In genomic region chr2:172456002-172456401, GRCh38 we compare ENCODE assay signal across 15 cellular contexts. TPM values are rescaled to one million over a fixed set of nuclear protein-coding genes. Genes with fewer than 3 reads are reported as not detected.
DNase-seq lines count a peak whose midpoint lies in the region; ATAC-seq and TF ChIP-seq lines count a peak whose summit lies in the region.
"Had no signal": no experiment of that assay in that cellular context is flagged by ENCODE, and none has a peak within 500 bp of the region (broad histone marks: within the 10 kb centered on the region; RNA-seq: fewer than 3 reads in every experiment).

No MANE protein-coding gene starts in this region.

- H3K4me1 ChIP-seq in HUES48 (ENCODE audit: control insufficient read depth, insufficient read depth, low read length) (peaks cover 48% of the 10 kb centered on the region), mammary epithelial cell (ENCODE audit: insufficient read depth, low read length) (peaks cover 79% of the 10 kb centered on the region), mucosa of descending colon (ENCODE audit: low read depth) (peaks cover 39% of the 10 kb centered on the region)

- WGBS in mammary epithelial cell (ENCODE audit: low coverage, missing lambda C conversion rate): 89% methylated on average over 1 of the region's 4 CpGs

- CTCF ChIA-PET in CD4-positive, alpha-beta T cell (lab: Charles Lee): interaction anchor here (0.8 to 11.3 kb wide), 4 partner anchors 11 to 50 kb away, joined by 3 to 282 read pairs (median 95); partner anchors contain the start of gene ITGA6
- CTCF ChIA-PET in mammary epithelial cell (lab: Charles Lee; ENCODE audit: low non-redundant PET): interaction anchor here (0.6 kb wide), 1 partner anchor 299 kb away, joined by 3 read pairs; no protein-coding TSS in a partner anchor

- H3K27me3 Mint-ChIP-seq in CD4-positive, alpha-beta T cell: no peaks in the 10 kb centered on the region

- no peak overlapping the region for H3K4me3 ChIP-seq in HUES48 (ENCODE audit: low read depth, low read length)
- H3K4me3 ChIP-seq in mammary epithelial cell (replicated peaks in 1 of 3; ENCODE audit: insufficient read depth in 1 of 3, low read depth in 2 of 3, low read length in 3 of 3): no peak overlapping the region
- H3K4me3 ChIP-seq in mucosa of descending colon: no peak overlapping the region
- H3K4me3 ChIP-seq: testis had no signal

- H3K36me3 ChIP-seq in HUES48 (ENCODE audit: control insufficient read depth, insufficient read depth, low read length): no peaks in the 10 kb centered on the region
- peaks cover 12% of the 10 kb centered on the region for H3K36me3 ChIP-seq in mammary epithelial cell (ENCODE audit: insufficient read depth, low read length)
- H3K36me3 ChIP-seq in mucosa of descending colon (ENCODE audit: low read depth): no peaks in the 10 kb centered on the region

- POLR2A ChIA-PET in CD4-positive, alpha-beta T cell (lab: Charles Lee): interaction anchor here (1.2 to 2.0 kb wide), 7 partner anchors 10 to 28 kb away, joined by 3 to 8 read pairs (median 5); partner anchors contain the start of gene ITGA6

- no peak for DNase-seq in CD4-positive, alpha-beta T cell
- DNase-seq in mammary epithelial cell: no peak
- peak in 2 of 3 donors; percentile 53 to 55 for DNase-seq in mucosa of descending colon
- DNase-seq in NCI-H1092 treated with DMSO at 0.1 percent for 48 hours (lab: John Stamatoyannopoulos, UW): no peak
- no peak for DNase-seq in GDM1 (lab: John Stamatoyannopoulos, UW)
- DNase-seq: activated CD8-positive, alpha-beta memory T cell treated with anti-CD3 and anti-CD28 coated beads, Interleukin-2, amount 50 U/mL, for 48 hours; kidney glomerular epithelial cell; NCI-H2081; testis had no signal

- dilution Hi-C loops in mammary epithelial cell (cut with HindIII; ENCODE audit: low sequenced_read_pairs): no loop called here

- no peak overlapping the region for H3K4me3 Mint-ChIP-seq in CD4-positive, alpha-beta T cell
- H3K4me3 Mint-ChIP-seq: dendritic cell treated with granulocyte-macrophage colony-stimulating factor and Interleukin-4, amounts not matched to agents 40 ng/mL and 50 ng/mL, for 4 days; neural crest cell had no signal

- no peaks in the 10 kb centered on the region for H3K9me3 ChIP-seq in CD4-positive, alpha-beta T cell (ENCODE audit: control insufficient read depth, low read length)
- H3K9me3 ChIP-seq in HUES48 (ENCODE audit: control insufficient read depth, insufficient read depth, low read length): no peaks in the 10 kb centered on the region
- H3K9me3 ChIP-seq in mammary epithelial cell (replicated peaks; ENCODE audit: insufficient read depth, low read length): no peaks in the 10 kb centered on the region
- no peaks in the 10 kb centered on the region for H3K9me3 ChIP-seq in mucosa of descending colon
- H3K9me3 ChIP-seq: Caco-2, testis had no signal

- in situ Hi-C loops in mammary epithelial cell (cut with MboI; ENCODE audit: low sequenced_read_pairs in 2 of 2): loop anchor here in 1 of 2 donors (5.0 to 25.0 kb wide), 2 partner anchors 279 to 744 kb away; no protein-coding TSS in a partner anchor

- H2AFZ ChIP-seq in mammary epithelial cell (ENCODE audit: low read depth, low read length): no peak overlapping the region

- H3K4me2 ChIP-seq in mammary epithelial cell (ENCODE audit: insufficient read depth, low read depth, low read length): peak overlapping the region; percentile 0

- H3K4me1 Mint-ChIP-seq in CD4-positive, alpha-beta T cell (ENCODE audit: low read depth): peaks cover 90% of the 10 kb centered on the region

- intact Hi-C loops in CD4-positive, alpha-beta T cell (cut with DNase I, micrococcal nuclease): no loop called here
- intact Hi-C loops in mammary epithelial cell (cut with micrococcal nuclease): no loop called here
- intact Hi-C loops in mucosa of descending colon (cut with DNase I, micrococcal nuclease): no loop called here

- H3K79me2 ChIP-seq in mammary epithelial cell (ENCODE audit: insufficient read depth, low read length): peaks cover 99% of the 10 kb centered on the region

- no peaks in the 10 kb centered on the region for H3K27me3 ChIP-seq in CD4-positive, alpha-beta T cell (ENCODE audit: control insufficient read depth, insufficient read depth, low read length)
- no peaks in the 10 kb centered on the region for H3K27me3 ChIP-seq in HUES48 (ENCODE audit: control insufficient read depth, insufficient read depth, low read length)
- no peaks in the 10 kb centered on the region for H3K27me3 ChIP-seq in mammary epithelial cell (ENCODE audit: insufficient read depth, low read length)
- H3K27me3 ChIP-seq: testis had no signal

- H3K9me3 Mint-ChIP-seq in CD4-positive, alpha-beta T cell: no peaks in the 10 kb centered on the region
- H3K9me3 Mint-ChIP-seq: dendritic cell treated with granulocyte-macrophage colony-stimulating factor and Interleukin-4, amounts not matched to agents 40 ng/mL and 50 ng/mL, for 4 days; neural crest cell had no signal

- ATAC-seq in CD4-positive, alpha-beta T cell (ENCODE audit: poor library complexity): no peak
- peak; percentile 86 for ATAC-seq in mucosa of descending colon
- no peak for ATAC-seq in HG03439 (IDR thresholded peaks at IDR 0.05; ENCODE audit: unreplicated experiment)
- ATAC-seq in GM19351 (IDR thresholded peaks at IDR 0.05; ENCODE audit: unreplicated experiment): no peak

- H3K36me3 Mint-ChIP-seq in CD4-positive, alpha-beta T cell (ENCODE audit: low read depth): peaks cover 37% of the 10 kb centered on the region

- peak overlapping the region; percentile 93 for H3K27ac Mint-ChIP-seq in CD4-positive, alpha-beta T cell
- H3K27ac Mint-ChIP-seq: dendritic cell treated with granulocyte-macrophage colony-stimulating factor and Interleukin-4, amounts not matched to agents 40 ng/mL and 50 ng/mL, for 4 days had no signal

- no peak overlapping the region for H3K9ac ChIP-seq in HUES48 (ENCODE audit: low read depth, low read length)
- peak overlapping the region; percentile 12 for H3K9ac ChIP-seq in mammary epithelial cell (ENCODE audit: insufficient read depth, low read length)

- no peak for TF ChIP-seq CTCF in CD4-positive, alpha-beta T cell (IDR thresholded peaks at IDR 0.05)
- TF ChIP-seq CTCF in mammary epithelial cell (conservative IDR thresholded peaks at IDR 0.05 in 1 of 2, IDR thresholded peaks at IDR 0.05 in 1 of 2; ENCODE audit: extremely low read depth in 1 of 2, insufficient read depth in 1 of 2, low read depth in 1 of 2, low read length in 2 of 2) (peak; percentile 9 to 28), mucosa of descending colon (IDR thresholded peaks at IDR 0.05) (no peak)

- no peaks in the 10 kb centered on the region for H4K20me1 ChIP-seq in mammary epithelial cell (ENCODE audit: insufficient read depth, low read length)

- H3K27ac ChIP-seq in CD4-positive, alpha-beta T cell (ENCODE audit: low read depth, low read length): no peak overlapping the region
- H3K27ac ChIP-seq in HUES48 (ENCODE audit: low read depth, low read length) (peak overlapping the region; percentile 21), mammary epithelial cell (ENCODE audit: insufficient read depth, low read depth, low read length) (peak overlapping the region; percentile 69)
- H3K27ac ChIP-seq: testis had no signal

- BruUV-seq in mammary epithelial cell (replicated peaks; lab: Mats Ljungman, UMichigan): no TSS peak

RNA-seq across cellular contexts. Expression of gene ITGA6, which starts 28.6 kb away (rescaled TPM):
- 10 to 100 TPM; 53.5 to 58.0 TPM for total RNA-seq in CD4-positive, alpha-beta T cell
- 100 to 1,000 TPM; 562 to 887 TPM for total RNA-seq in mammary epithelial cell
- 134 TPM for polyA plus RNA-seq in mammary epithelial cell
- 741 TPM for polyA minus RNA-seq in mammary epithelial cell
- 100 to 1,000 TPM; 116 to 192 (median 178) TPM for total RNA-seq in mucosa of descending colon

Comparison
In these comparisons a context has a peak if more than half of its experiments do, and no peak if none do; other contexts are left out.
1. DNase-seq: peak in mucosa of descending colon (2 of 3); none in CD4-positive, alpha-beta T cell (0 of 10), mammary epithelial cell (single experiment), NCI-H1092 treated with DMSO at 0.1 percent for 48 hours (single experiment) and GDM1 (single experiment).
2. CTCF ChIP-seq: peak in mammary epithelial cell (2 of 2); none in CD4-positive, alpha-beta T cell (single experiment) and mucosa of descending colon (single experiment).